In genomic region chr2:11864724-11865123, GRCh38 we compare ENCODE assay signal across 16 cellular contexts.
"Had no signal": no experiment of that assay in that cellular context is flagged by ENCODE, and none has a peak within 500 bp of the region (broad histone marks: within the 10 kb centered on the region; RNA-seq: fewer than 3 reads in every experiment).

No MANE protein-coding gene starts in this region.

- H3K4me3 ChIP-seq: body of pancreas, ovary had no signal

- H3K9me3 ChIP-seq: body of pancreas, ovary, stomach, thoracic aorta had no signal

- DNase-seq: activated CD4-positive, alpha-beta T cell treated with anti-CD3 and anti-CD28 coated beads, Interleukin-2, amount 10 ng/mL, durations not matched to agents 7 days and 5 days; activated T-cell treated with anti-CD3 and anti-CD28 coated beads, Interleukin-2, amount 50 U/mL, for 1 hour; amniotic stem cell; dermis blood vessel endothelial cell; left colon; nephron progenitor cell; stimulated activated CD4-positive, alpha-beta T cell treated with anti-CD3 and anti-CD28 coated beads, Interleukin-4, amount 100 ng/mL, for 1 hour; stimulated activated CD8-positive, alpha-beta memory T cell treated with anti-CD3 and anti-CD28 coated beads, Interleukin-4, amount 100 ng/mL, for 48 hours; stomach; T-cell had no signal

- H3K4me3 Mint-ChIP-seq: activated CD4-positive, alpha-beta T cell treated with anti-CD3 and anti-CD28 coated beads, Interleukin-2, amount 10 ng/mL, durations not matched to agents 7 days and 5 days had no signal

- H3K9me3 Mint-ChIP-seq: activated CD4-positive, alpha-beta T cell treated with anti-CD3 and anti-CD28 coated beads, Interleukin-2, amount 10 ng/mL, durations not matched to agents 7 days and 5 days; activated naive CD4-positive, alpha-beta T cell treated with anti-CD3 and anti-CD28 coated beads, Interleukin-2, amount 50 U/mL, for 72 hours; central memory CD8-positive, alpha-beta T cell; T-cell had no signal

- H3K27me3 Mint-ChIP-seq: central memory CD8-positive, alpha-beta T cell; T-cell had no signal

- ATAC-seq: left colon, T-cell had no signal

- H3K36me3 ChIP-seq: ovary, stomach, thoracic aorta had no signal

- H3K27me3 ChIP-seq: body of pancreas, ovary, stomach had no signal

- H3K27ac Mint-ChIP-seq: activated CD4-positive, alpha-beta T cell treated with anti-CD3 and anti-CD28 coated beads, Interleukin-2, amount 10 ng/mL, durations not matched to agents 7 days and 5 days; activated naive CD4-positive, alpha-beta T cell treated with anti-CD3 and anti-CD28 coated beads, Interleukin-2, amount 50 U/mL, for 72 hours; nephron progenitor cell; T-cell had no signal

- H3K36me3 Mint-ChIP-seq: T-cell had no signal

- FAIRE-seq: endometrium had no signal
